21 cellular contexts compared by ENCODE assay signal in genomic region chr21:45002381-45003204, GRCh38.
A peak's percentile ranks its signal among the peaks of the same experiment; 100 is the strongest.
DNase-seq lines count a peak whose midpoint lies in the region; ATAC-seq and TF ChIP-seq lines count a peak whose summit lies in the region.
"Had no signal": no experiment of that assay in that cellular context is flagged by ENCODE, and none has a peak within 500 bp of the region (broad histone marks: within the 10 kb centered on the region; RNA-seq: fewer than 3 reads in every experiment).

No MANE protein-coding gene starts in this region.

- no peak for TF ChIP-seq EP300 in sigmoid colon (IDR thresholded peaks at IDR 0.05)

- H3K4me3 ChIP-seq in BLaER1 treated with 17β-estradiol and CSF1 and Interleukin-3, amounts not matched to agents 10 nM and 100 nM: peak overlapping the region in 2 of 10 experiments; percentile 44; a peak in 3 of 20 replicates
- H3K4me3 ChIP-seq in RWPE2 (ENCODE audit: severe bottlenecking) (no peak overlapping the region), right cardiac atrium (ENCODE audit: low read length) (no peak overlapping the region), sigmoid colon (no peak overlapping the region)

- no peak for TF ChIP-seq POLR2A in sigmoid colon (IDR thresholded peaks at IDR 0.05)

- peak overlapping the region in 4 of 11 experiments; percentile 39 to 60 (median 50); a peak in 6 of 22 replicates for H3K27ac ChIP-seq in BLaER1 treated with 17β-estradiol and CSF1 and Interleukin-3, amounts not matched to agents 10 nM and 100 nM
- no peak overlapping the region for H3K27ac ChIP-seq in RWPE2 (ENCODE audit: poor library complexity, severe bottlenecking)
- no peak overlapping the region for H3K27ac ChIP-seq in right cardiac atrium (ENCODE audit: low read length)
- H3K27ac ChIP-seq in sigmoid colon: peak overlapping the region; percentile 45 to 77 (median 68)

- peaks cover 12 to 36% (median 26%) of the 10 kb centered on the region in 11 experiments; a peak in 21 of 22 replicates for H3K9me3 ChIP-seq in BLaER1 treated with 17β-estradiol and CSF1 and Interleukin-3, amounts not matched to agents 10 nM and 100 nM (replicated peaks in 1 of 11)
- no peaks in the 10 kb centered on the region for H3K9me3 ChIP-seq in RWPE2 (ENCODE audit: severe bottlenecking)
- H3K9me3 ChIP-seq in right cardiac atrium (ENCODE audit: control insufficient read depth, low read length): no peaks in the 10 kb centered on the region
- H3K9me3 ChIP-seq in sigmoid colon: no peaks in the 10 kb centered on the region

- H3K9ac ChIP-seq in BLaER1 treated with 17β-estradiol and CSF1 and Interleukin-3, amounts not matched to agents 10 nM and 100 nM: peak overlapping the region in 4 of 11 experiments; percentile 26 to 59 (median 48); a peak in 8 of 22 replicates

- peaks cover 41 to 90% (median 77%) of the 10 kb centered on the region in 10 experiments for H3K4me1 ChIP-seq in BLaER1 treated with 17β-estradiol and CSF1 and Interleukin-3, amounts not matched to agents 10 nM and 100 nM
- peaks cover 11% of the 10 kb centered on the region for H3K4me1 ChIP-seq in RWPE2 (ENCODE audit: insufficient read depth, poor library complexity, severe bottlenecking)
- no peaks in the 10 kb centered on the region for H3K4me1 ChIP-seq in right cardiac atrium (ENCODE audit: control insufficient read depth, insufficient read depth, low read length)
- H3K4me1 ChIP-seq in sigmoid colon: peaks cover 0 to 47% (median 38%) of the 10 kb centered on the region in 4 donors

- CTCF ChIA-PET in activated CD4-positive, alpha-beta memory T cell treated with anti-CD3 and anti-CD28 coated beads, Interleukin-2, amount 10 ng/mL, durations not matched to agents 7 days and 5 days (lab: Charles Lee): no interaction called here

- POLR2A ChIA-PET in activated CD4-positive, alpha-beta memory T cell treated with anti-CD3 and anti-CD28 coated beads, Interleukin-2, amount 10 ng/mL, durations not matched to agents 7 days and 5 days (lab: Charles Lee): no interaction called here

- peaks cover 4% of the 10 kb centered on the region for H3K4me1 Mint-ChIP-seq in activated CD4-positive, alpha-beta memory T cell treated with anti-CD3 and anti-CD28 coated beads, Interleukin-2, amount 10 ng/mL, durations not matched to agents 7 days and 5 days
- H3K4me1 Mint-ChIP-seq: activated naive CD4-positive, alpha-beta T cell treated with anti-CD3 and anti-CD28 coated beads, Interleukin-2, amount 10 ng/mL, durations not matched to agents 7 days and 5 days; central memory CD8-positive, alpha-beta T cell had no signal

- H3K4me3 Mint-ChIP-seq in activated CD4-positive, alpha-beta memory T cell treated with anti-CD3 and anti-CD28 coated beads, Interleukin-2, amount 10 ng/mL, durations not matched to agents 7 days and 5 days: no peak overlapping the region
- H3K4me3 Mint-ChIP-seq: activated naive CD4-positive, alpha-beta T cell treated with anti-CD3 and anti-CD28 coated beads, Interleukin-2, amount 10 ng/mL, durations not matched to agents 7 days and 5 days; CD4-positive, alpha-beta T cell; central memory CD8-positive, alpha-beta T cell had no signal

- ATAC-seq in RWPE2 (ENCODE audit: low read depth) (no peak), right cardiac atrium (no peak)
- ATAC-seq: activated CD4-positive, CD25-positive, alpha-beta regulatory T cell treated with anti-CD3 and anti-CD28 coated beads, Interleukin-2, amount 50 U/mL, for 24 hours; HCT116 had no signal

- intact Hi-C loops in right cardiac atrium (cut with DNase I) (no loop called here), sigmoid colon (cut with DNase I) (loop anchor here (5.0 kb wide), 1 partner anchor 75 kb away; no protein-coding TSS in a partner anchor)

- peak; percentile 50 for DNase-seq in RWPE2 (ENCODE audit: low spot score)
- DNase-seq in right cardiac atrium: peak; percentile 8 to 63 (median 45)
- DNase-seq in sigmoid colon: no peak
- DNase-seq in NCI-H524 (lab: John Stamatoyannopoulos, UW): no peak
- no peak for DNase-seq in NCI-H345 (lab: John Stamatoyannopoulos, UW)
- no peak for DNase-seq in activated CD4-positive, alpha-beta memory T cell treated with anti-CD3 and anti-CD28 coated beads, Interleukin-2, amount 10 ng/mL, durations not matched to agents 7 days and 5 days
- DNase-seq: activated CD8-positive, alpha-beta memory T cell treated with anti-CD3 and anti-CD28 coated beads for 24 hours; activated naive CD4-positive, alpha-beta T cell treated with anti-CD3 and anti-CD28 coated beads, Interleukin-2, amount 10 ng/mL, durations not matched to agents 7 days and 5 days; activated T-cell treated with anti-CD3 and anti-CD28 coated beads, Interleukin-2, amount 50 U/mL, for 48 hours; foreskin fibroblast; KG1; NCI-H69; occipital lobe; stimulated activated CD4-positive, alpha-beta T cell treated with anti-CD3 and anti-CD28 coated beads, Interleukin-15, amount 100 ng/mL, for 24 hours; stimulated activated CD8-positive, alpha-beta memory T cell treated with anti-CD3 and anti-CD28 coated beads, Interleukin-4, amount 100 ng/mL, for 48 hours; SW 1271 had no signal

- peak overlapping the region in 9 of 11 experiments; percentile 9 to 82 (median 62); a peak in 16 of 22 replicates for H3K4me2 ChIP-seq in BLaER1 treated with 17β-estradiol and CSF1 and Interleukin-3, amounts not matched to agents 10 nM and 100 nM

- no peak for TF ChIP-seq CTCF in RWPE2 (IDR thresholded peaks at IDR 0.05; ENCODE audit: poor library complexity, severe bottlenecking)
- no peak for TF ChIP-seq CTCF in sigmoid colon (IDR thresholded peaks at IDR 0.05)

- peaks cover 21% of the 10 kb centered on the region for H3K27me3 Mint-ChIP-seq in activated CD4-positive, alpha-beta memory T cell treated with anti-CD3 and anti-CD28 coated beads, Interleukin-2, amount 10 ng/mL, durations not matched to agents 7 days and 5 days
- H3K27me3 Mint-ChIP-seq: CD4-positive, alpha-beta T cell had no signal

- no peak overlapping the region for H3K27ac Mint-ChIP-seq in activated CD4-positive, alpha-beta memory T cell treated with anti-CD3 and anti-CD28 coated beads, Interleukin-2, amount 10 ng/mL, durations not matched to agents 7 days and 5 days
- H3K27ac Mint-ChIP-seq: activated naive CD4-positive, alpha-beta T cell treated with anti-CD3 and anti-CD28 coated beads, Interleukin-2, amount 10 ng/mL, durations not matched to agents 7 days and 5 days; CD4-positive, alpha-beta T cell had no signal

- H3K9me3 Mint-ChIP-seq in activated CD4-positive, alpha-beta memory T cell treated with anti-CD3 and anti-CD28 coated beads, Interleukin-2, amount 10 ng/mL, durations not matched to agents 7 days and 5 days: no peaks in the 10 kb centered on the region
- H3K9me3 Mint-ChIP-seq: activated naive CD4-positive, alpha-beta T cell treated with anti-CD3 and anti-CD28 coated beads, Interleukin-2, amount 10 ng/mL, durations not matched to agents 7 days and 5 days; CD4-positive, alpha-beta T cell; central memory CD8-positive, alpha-beta T cell had no signal

- peaks cover 0 to 54% (median 0%) of the 10 kb centered on the region in 11 experiments; a peak in 7 of 22 replicates for H3K27me3 ChIP-seq in BLaER1 treated with 17β-estradiol and CSF1 and Interleukin-3, amounts not matched to agents 10 nM and 100 nM
- no peaks in the 10 kb centered on the region for H3K27me3 ChIP-seq in RWPE2 (ENCODE audit: insufficient read depth, poor library complexity, severe bottlenecking)
- no peaks in the 10 kb centered on the region for H3K27me3 ChIP-seq in right cardiac atrium (ENCODE audit: control insufficient read depth, insufficient read depth)
- no peaks in the 10 kb centered on the region for H3K27me3 ChIP-seq in sigmoid colon

- peaks cover 0 to 20% (median 0%) of the 10 kb centered on the region in 11 experiments; a peak in 3 of 22 replicates for H3K36me3 ChIP-seq in BLaER1 treated with 17β-estradiol and CSF1 and Interleukin-3, amounts not matched to agents 10 nM and 100 nM
- no peaks in the 10 kb centered on the region for H3K36me3 ChIP-seq in RWPE2 (ENCODE audit: low read depth)
- no peaks in the 10 kb centered on the region for H3K36me3 ChIP-seq in sigmoid colon

- no peaks in the 10 kb centered on the region for H3K36me3 Mint-ChIP-seq in activated CD4-positive, alpha-beta memory T cell treated with anti-CD3 and anti-CD28 coated beads, Interleukin-2, amount 10 ng/mL, durations not matched to agents 7 days and 5 days (ENCODE audit: low read depth)
- H3K36me3 Mint-ChIP-seq: activated naive CD4-positive, alpha-beta T cell treated with anti-CD3 and anti-CD28 coated beads, Interleukin-2, amount 10 ng/mL, durations not matched to agents 7 days and 5 days had no signal

- WGBS in right cardiac atrium: 94% methylated on average over 28 of the region's 28 CpGs
- WGBS in sigmoid colon, 2 donors: 81 to 89% methylated on average over 28 of the region's 28 CpGs

- peaks cover 0 to 36% (median 0%) of the 10 kb centered on the region in 11 experiments; a peak in 3 of 22 replicates for H4K20me1 ChIP-seq in BLaER1 treated with 17β-estradiol and CSF1 and Interleukin-3, amounts not matched to agents 10 nM and 100 nM

Comparison
In these comparisons a context has a peak if more than half of its experiments do, and no peak if none do; other contexts are left out.
1. H3K27ac ChIP-seq: peak in sigmoid colon (4 of 4); none in RWPE2 (single experiment) and right cardiac atrium (single experiment).
2. DNase-seq: peak in RWPE2 (single experiment) and right cardiac atrium (3 of 3); none in sigmoid colon (single experiment), NCI-H524 (0 of 2), NCI-H345 (single experiment) and activated CD4-positive, alpha-beta memory T cell treated with anti-CD3 and anti-CD28 coated beads, Interleukin-2, amount 10 ng/mL, durations not matched to agents 7 days and 5 days (single experiment).